ENCODE assay signal across 1 cellular context in genomic region chr5:80165430-80165829, GRCh38.
A peak's percentile ranks its signal among the peaks of the same experiment; 100 is the strongest.
TF ChIP-seq lines count a peak whose summit lies in the region.

No MANE protein-coding gene starts in this region.

TF ChIP-seq in HepG2, 621 proteins besides CTCF, POLR2A, EP300 and RAD21 (continued from another document and continues in another):
- TF ChIP-seq BCL6 (CRISPR knock-in tag; IDR thresholded peaks at IDR 0.05) (0 out of 2 replicates have a peak, but pooled peaks have one; percentile 18), FOXA3 (CRISPR knock-in tag; IDR thresholded peaks at IDR 0.05) (peak; percentile 33; the same call in 1 of the 2 replicates), NCOA2 (CRISPR knock-in tag; IDR thresholded peaks at IDR 0.05) (peak; percentile 37; the same call in 1 of the 2 replicates), ESRRA (CRISPR knock-in tag; IDR thresholded peaks at IDR 0.05; ENCODE audit: low read depth) (no peak), STAT6 (CRISPR knock-in tag; IDR thresholded peaks at IDR 0.05; ENCODE audit: borderline replicate concordance) (no peak), SOX13 (IDR thresholded peaks at IDR 0.05) (no peak), SOX13 (CRISPR knock-in tag; conservative IDR thresholded peaks at IDR 0.05 in 1 of 2, IDR thresholded peaks at IDR 0.05 in 1 of 2) (peak in 1 of 2 experiments; percentile 13; a peak in 1 of 4 replicates), ZNF207 (IDR thresholded peaks at IDR 0.05; ENCODE audit: borderline replicate concordance) (no peak), TRIM24 (CRISPR knock-in tag; IDR thresholded peaks at IDR 0.05) (no peak), SIX1 (CRISPR knock-in tag; IDR thresholded peaks at IDR 0.05; ENCODE audit: borderline replicate concordance) (peak; percentile 67; the same call in 1 of the 2 replicates), ZNF142 (CRISPR knock-in tag; IDR thresholded peaks at IDR 0.05) (no peak), KDM1A (CRISPR knock-in tag; IDR thresholded peaks at IDR 0.05) (no peak), WIZ (CRISPR knock-in tag; IDR thresholded peaks at IDR 0.05) (no peak), HMGXB3 (CRISPR knock-in tag; IDR thresholded peaks at IDR 0.05; ENCODE audit: borderline replicate concordance) (no peak), SAP130 (CRISPR knock-in tag; IDR thresholded peaks at IDR 0.05; ENCODE audit: low read depth) (peak; percentile 30; the same call in 1 of the 2 replicates), CSRNP2 (CRISPR knock-in tag; conservative IDR thresholded peaks at IDR 0.05; ENCODE audit: low read depth) (no peak), ZNF546 (CRISPR knock-in tag; conservative IDR thresholded peaks at IDR 0.05) (no peak), ZNF580 (CRISPR knock-in tag; IDR thresholded peaks at IDR 0.05; ENCODE audit: borderline replicate concordance, low read depth) (no peak), ZNF567 (CRISPR knock-in tag; IDR thresholded peaks at IDR 0.05; ENCODE audit: borderline replicate concordance) (no peak), SMYD3 (CRISPR knock-in tag; IDR thresholded peaks at IDR 0.05) (no peak), ISL2 (CRISPR knock-in tag; IDR thresholded peaks at IDR 0.05) (peak; percentile 36; the same call in 1 of the 2 replicates), ETV5 (CRISPR knock-in tag; IDR thresholded peaks at IDR 0.05; ENCODE audit: borderline replicate concordance) (no peak), ZFP82 (CRISPR knock-in tag; IDR thresholded peaks at IDR 0.05; ENCODE audit: borderline replicate concordance) (no peak), PAXIP1 (CRISPR knock-in tag; conservative IDR thresholded peaks at IDR 0.05) (peak; percentile 54), TCF7 (IDR thresholded peaks at IDR 0.05; ENCODE audit: low read depth) (peak; percentile 61), ZNF737 (CRISPR knock-in tag; IDR thresholded peaks at IDR 0.05; ENCODE audit: borderline replicate concordance) (no peak), GRHL1 (CRISPR knock-in tag; conservative IDR thresholded peaks at IDR 0.05) (no peak), KLF13 (CRISPR knock-in tag; IDR thresholded peaks at IDR 0.05) (no peak), PHF21A (CRISPR knock-in tag; IDR thresholded peaks at IDR 0.05) (no peak), ATF7 (IDR thresholded peaks at IDR 0.05) (no peak), ATF7 (CRISPR knock-in tag; IDR thresholded peaks at IDR 0.05) (no peak), ARID5B (CRISPR knock-in tag; IDR thresholded peaks at IDR 0.05) (0 out of 2 replicates have a peak, but pooled peaks have one; percentile 39)
